In genomic region chr5:152256580-152256979, GRCh38 we compare ENCODE assay signal across 16 cellular contexts.
DNase-seq lines count a peak whose midpoint lies in the region; ATAC-seq and TF ChIP-seq lines count a peak whose summit lies in the region.
"Had no signal": no experiment of that assay in that cellular context is flagged by ENCODE, and none has a peak within 500 bp of the region (broad histone marks: within the 10 kb centered on the region; RNA-seq: fewer than 3 reads in every experiment).

No MANE protein-coding gene starts in this region.

- no peak for TF ChIP-seq CTCF in heart right ventricle (IDR thresholded peaks at IDR 0.05)

- no peak overlapping the region for H3K27ac ChIP-seq in heart right ventricle
- H3K27ac ChIP-seq: A549, C4-2B, HL-60 had no signal

- H3K36me3 ChIP-seq in heart right ventricle = no peaks in the 10 kb centered on the region
- H3K36me3 ChIP-seq: BE2C, HAP-1 had no signal

- no peaks in the 10 kb centered on the region for H3K27me3 ChIP-seq in heart right ventricle
- H3K27me3 ChIP-seq: BE2C had no signal

- DNase-seq in heart right ventricle = peak in 1 of 2 donors; percentile 5
- DNase-seq in Right ventricle myocardium superior = no peak
- DNase-seq in NCI-H146 (lab: John Stamatoyannopoulos, UW) = peak; percentile 26
- DNase-seq in NCI-H748 treated with DMSO at 0.1 percent for 48 hours (lab: John Stamatoyannopoulos, UW) = peak; percentile 8
- peak; percentile 60 for DNase-seq in SHP77 treated with DMSO at 0.1 percent for 48 hours (lab: John Stamatoyannopoulos, UW)
- DNase-seq in left colon = no peak
- no peak for DNase-seq in GM19238 (ENCODE audit: insufficient read length, low spot score)
- no peak for DNase-seq in MV-4-11 (lab: John Stamatoyannopoulos, UW)
- DNase-seq: BE2C; CD4-positive, alpha-beta memory T cell; DND-41; GDM1 had no signal

- 51 to 56% methylated on average over 3 of the region's 3 CpGs for WGBS in heart right ventricle, 2 donors

- ATAC-seq in heart right ventricle = peak in 5 of 8 donors; percentile 33 to 68 (median 49)
- ATAC-seq in Right ventricle myocardium superior (ENCODE audit: poor library complexity) = no peak
- ATAC-seq in left colon = no peak
- ATAC-seq: A549 had no signal

- intact Hi-C loops in heart right ventricle (cut with DNase I) (no loop called here), Right ventricle myocardium superior (cut with DNase I) (no loop called here), left colon (cut with DNase I, micrococcal nuclease) (no loop called here)

- no peak overlapping the region for H3K4me3 ChIP-seq in heart right ventricle
- H3K4me3 ChIP-seq: A549, HAP-1 had no signal

- H3K4me1 ChIP-seq in heart right ventricle = peaks cover 0 to 4% (median 0%) of the 10 kb centered on the region in 9 donors
- H3K4me1 ChIP-seq: A549, BE2C, HAP-1 had no signal

- H3K9me3 ChIP-seq in heart right ventricle = no peaks in the 10 kb centered on the region
- H3K9me3 ChIP-seq: A549, BE2C, HAP-1 had no signal

Comparison
In these comparisons a context has a peak if more than half of its experiments do, and no peak if none do; other contexts are left out.
1. ATAC-seq: peak in heart right ventricle (5 of 8); none in Right ventricle myocardium superior (single experiment) and left colon (single experiment).
2. DNase-seq: peak in NCI-H146 (single experiment), NCI-H748 treated with DMSO at 0.1 percent for 48 hours (single experiment) and SHP77 treated with DMSO at 0.1 percent for 48 hours (single experiment); none in Right ventricle myocardium superior (single experiment), left colon (0 of 2), GM19238 (single experiment) and MV-4-11 (single experiment).